ENCODE assay signal across 17 cellular contexts in the genomic region with DNA sequence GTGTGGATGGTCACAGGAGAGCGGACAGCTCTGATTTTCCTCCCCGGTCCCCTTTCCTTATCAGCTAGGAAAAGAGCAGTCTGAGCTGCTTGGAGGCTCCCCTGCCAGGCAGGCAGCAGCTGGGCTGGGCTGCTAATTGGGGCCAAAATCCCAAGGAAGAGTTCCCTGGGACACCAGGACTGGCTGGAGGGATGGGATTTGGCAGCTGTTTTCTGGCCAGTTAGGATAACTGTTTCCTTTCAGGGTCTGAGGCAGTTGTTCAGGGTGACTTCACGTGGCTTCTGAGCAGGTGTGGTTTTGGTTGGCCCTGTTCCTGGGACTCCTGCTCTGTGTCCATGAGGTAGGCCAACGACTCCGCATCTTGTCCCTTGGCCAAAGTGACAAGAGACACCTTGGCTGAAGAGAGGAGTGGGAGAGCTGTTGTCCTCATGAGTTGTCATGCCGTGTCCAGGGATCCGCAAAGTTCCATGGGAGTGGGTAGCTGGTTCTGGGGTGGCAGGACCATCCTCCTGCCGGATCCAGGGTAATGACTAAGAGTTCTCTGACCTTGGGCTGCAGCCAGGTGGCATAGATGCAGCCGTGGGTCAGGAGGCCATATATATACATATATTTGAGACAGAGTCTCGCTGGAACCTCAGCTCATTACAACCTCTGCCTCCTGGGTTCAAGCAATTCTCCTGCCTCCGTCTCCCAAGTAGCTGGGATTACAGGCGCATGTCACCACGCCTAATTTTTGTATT. TPM values are rescaled to one million over a fixed set of nuclear protein-coding genes. Genes with fewer than 3 reads are reported as not detected.
"Had no signal": no experiment of that assay in that cellular context is flagged by ENCODE, and none has a peak within 500 bp of the region (broad histone marks: within the 10 kb centered on the region; RNA-seq: fewer than 3 reads in every experiment).

No MANE protein-coding gene starts in this region.

- H3K27me3 ChIP-seq: ascending aorta, breast epithelium, right atrium auricular region, tibial nerve had no signal

- H3K4me3 ChIP-seq: prostate gland, right atrium auricular region, skin epidermis, tibial nerve had no signal

- H3K4me3 Mint-ChIP-seq: activated CD4-positive, alpha-beta memory T cell treated with anti-CD3 and anti-CD28 coated beads, Interleukin-2, amount 10 ng/mL, durations not matched to agents 7 days and 5 days; activated CD8-positive, alpha-beta memory T cell treated with anti-CD3 and anti-CD28 coated beads, Interleukin-2, amount 10 ng/mL, durations not matched to agents 7 days and 5 days; activated naive CD4-positive, alpha-beta T cell treated with anti-CD3 and anti-CD28 coated beads for 36 hours; stimulated activated naive CD8-positive, alpha-beta T cell treated with anti-CD3 and anti-CD28 coated beads, Interleukin-15, Interleukin-2, amounts not matched to agents 100 ng/mL and 50 ng/mL, for 24 hours had no signal

- H3K27ac ChIP-seq: ascending aorta, breast epithelium, coronary artery, lower lobe of right lung, right atrium auricular region, tibial nerve had no signal

- H3K9me3 Mint-ChIP-seq: activated B cell treated with CpG ODN at 0.5 μM for 24 hours; activated CD4-positive, alpha-beta memory T cell treated with anti-CD3 and anti-CD28 coated beads, Interleukin-2, amount 10 ng/mL, durations not matched to agents 7 days and 5 days; activated naive CD4-positive, alpha-beta T cell treated with anti-CD3 and anti-CD28 coated beads for 36 hours; activated T-helper 2 cell treated with anti-CD3 and anti-CD28 coated beads, Interferon-gamma antibody, Interleukin-2, Interleukin-4, amounts not matched to agents 10 μg/mL and 5 μg/mL and 100 μg/mL, durations not matched to agents 14 hours and 24 hours and 36 hours; neural crest cell; stimulated activated naive CD8-positive, alpha-beta T cell treated with anti-CD3 and anti-CD28 coated beads, Interleukin-15, Interleukin-2, amounts not matched to agents 100 ng/mL and 50 ng/mL, for 24 hours had no signal

- H3K27me3 Mint-ChIP-seq: activated B cell treated with CpG ODN at 0.5 μM for 24 hours; stimulated activated naive CD8-positive, alpha-beta T cell treated with anti-CD3 and anti-CD28 coated beads, Interleukin-15, Interleukin-2, amounts not matched to agents 100 ng/mL and 50 ng/mL, for 24 hours had no signal

- H3K27ac Mint-ChIP-seq: activated B cell treated with CpG ODN at 0.5 μM for 24 hours; activated CD4-positive, alpha-beta memory T cell treated with anti-CD3 and anti-CD28 coated beads, Interleukin-2, amount 10 ng/mL, durations not matched to agents 7 days and 5 days; activated naive CD4-positive, alpha-beta T cell treated with anti-CD3 and anti-CD28 coated beads for 36 hours; activated T-helper 2 cell treated with anti-CD3 and anti-CD28 coated beads, Interferon-gamma antibody, Interleukin-2, Interleukin-4, amounts not matched to agents 10 μg/mL and 5 μg/mL and 100 μg/mL, durations not matched to agents 14 hours and 24 hours and 36 hours; stimulated activated naive CD8-positive, alpha-beta T cell treated with anti-CD3 and anti-CD28 coated beads, Interleukin-15, Interleukin-2, amounts not matched to agents 100 ng/mL and 50 ng/mL, for 24 hours had no signal

- H3K36me3 ChIP-seq: breast epithelium, prostate gland had no signal

- H3K9me3 ChIP-seq: ascending aorta, breast epithelium, lower lobe of right lung, prostate gland, tibial nerve had no signal

RNA-seq across cellular contexts. Expression of gene RSPH9, which starts 21.5 kb away (rescaled TPM):
- total RNA-seq: activated B cell treated with CpG ODN at 0.5 μM for 24 hours; activated CD4-positive, alpha-beta memory T cell treated with anti-CD3 and anti-CD28 coated beads, Interleukin-2, amount 10 ng/mL, durations not matched to agents 7 days and 5 days; activated CD8-positive, alpha-beta memory T cell treated with anti-CD3 and anti-CD28 coated beads, Interleukin-2, amount 10 ng/mL, durations not matched to agents 7 days and 5 days; activated naive CD4-positive, alpha-beta T cell treated with anti-CD3 and anti-CD28 coated beads for 36 hours; activated T-helper 2 cell treated with anti-CD3 and anti-CD28 coated beads, Interferon-gamma antibody, Interleukin-2, Interleukin-4, amounts not matched to agents 10 μg/mL and 5 μg/mL and 100 μg/mL, durations not matched to agents 14 hours and 24 hours and 36 hours; ascending aorta; breast epithelium; T-helper 2 cell treated with Interferon-gamma antibody and Interleukin-4, amounts not matched to agents 100 ng/mL and 5 ng/mL, for 36 hours had no signal
- polyA plus RNA-seq: keratinocyte had no signal
